ENCODE assay signal across 8 cellular contexts in genomic region chr2:65383571-65384488, GRCh38. TPM values are rescaled to one million over a fixed set of nuclear protein-coding genes. Genes with fewer than 3 reads are reported as not detected.
DNase-seq lines count a peak whose midpoint lies in the region; ATAC-seq and TF ChIP-seq lines count a peak whose summit lies in the region.

No MANE protein-coding gene starts in this region.

- H3K27me3 ChIP-seq in MM.1S (replicated peaks; ENCODE audit: insufficient read depth, low read length) (no peaks in the 10 kb centered on the region), lower lobe of right lung (ENCODE audit: low read depth) (no peaks in the 10 kb centered on the region), tibial artery (no peaks in the 10 kb centered on the region)
- no peaks in the 10 kb centered on the region for H3K27me3 ChIP-seq in effector memory CD4-positive, alpha-beta T cell (replicated peaks; ENCODE audit: control insufficient read depth, insufficient read depth, low read length, poor library complexity, severe bottlenecking)

- no peaks in the 10 kb centered on the region for H4K20me1 ChIP-seq in MM.1S (ENCODE audit: insufficient read depth, low read length)

- H3K4me2 ChIP-seq in MM.1S (ENCODE audit: low read depth, low read length) = peak overlapping the region; percentile 70

- peak; percentile 36 for DNase-seq in MM.1S
- DNase-seq in choroid plexus epithelial cell (ENCODE audit: low read depth) = peak; percentile 48
- DNase-seq in lower lobe of right lung = no peak
- no peak for DNase-seq in tibial artery
- DNase-seq in SKM-1 (lab: John Stamatoyannopoulos, UW; ENCODE audit: unreplicated experiment) = no peak
- no peak for DNase-seq in SW480 (ENCODE audit: low spot score)
- no peak for DNase-seq in effector memory CD4-positive, alpha-beta T cell

- intact Hi-C loops in lower lobe of right lung (cut with DNase I) (no loop called here), tibial artery (cut with DNase I; ENCODE audit: low total_unique reads) (no loop called here)

- no peak for ATAC-seq in lower lobe of right lung
- no peak for ATAC-seq in HG02763 (IDR thresholded peaks at IDR 0.05; ENCODE audit: unreplicated experiment)

- H3F3A ChIP-seq in MM.1S (ENCODE audit: insufficient read depth, low read length) = peaks cover 26% of the 10 kb centered on the region

- H3K4me3 ChIP-seq in MM.1S (ENCODE audit: low read length) (peak overlapping the region; percentile 23; the same call in 1 of the 2 replicates), choroid plexus epithelial cell (ENCODE audit: low read depth, low read length) (no peak overlapping the region), lower lobe of right lung (no peak overlapping the region), tibial artery (no peak overlapping the region)
- H3K4me3 ChIP-seq in effector memory CD4-positive, alpha-beta T cell (ENCODE audit: insufficient read depth, low read depth, low read length, poor library complexity, severe bottlenecking) = no peak overlapping the region

- H3K9me3 ChIP-seq in MM.1S (replicated peaks; ENCODE audit: insufficient read depth, low read length) (no peaks in the 10 kb centered on the region), lower lobe of right lung (no peaks in the 10 kb centered on the region), tibial artery (no peaks in the 10 kb centered on the region)
- H3K9me3 ChIP-seq in effector memory CD4-positive, alpha-beta T cell (ENCODE audit: control insufficient read depth, low read length) = no peaks in the 10 kb centered on the region

- H3K9ac ChIP-seq in MM.1S (ENCODE audit: low read length) = peak overlapping the region; percentile 62

- peak overlapping the region; percentile 93 for H3K27ac ChIP-seq in MM.1S (ENCODE audit: low read length)
- peak overlapping the region; percentile 82 for H3K27ac ChIP-seq in lower lobe of right lung
- peak overlapping the region; percentile 41 to 50 for H3K27ac ChIP-seq in tibial artery
- H3K27ac ChIP-seq in effector memory CD4-positive, alpha-beta T cell (ENCODE audit: insufficient read depth, low read length, poor library complexity, severe bottlenecking) = no peak overlapping the region

- H3K4me1 ChIP-seq in MM.1S (ENCODE audit: low read length) = peaks cover 57% of the 10 kb centered on the region
- peaks cover 63% of the 10 kb centered on the region for H3K4me1 ChIP-seq in lower lobe of right lung
- peaks cover 0 to 38% (median 24%) of the 10 kb centered on the region in 4 donors for H3K4me1 ChIP-seq in tibial artery
- peaks cover 17% of the 10 kb centered on the region for H3K4me1 ChIP-seq in effector memory CD4-positive, alpha-beta T cell (ENCODE audit: control insufficient read depth, insufficient read depth, low read length, poor library complexity, severe bottlenecking)

- no peaks in the 10 kb centered on the region for H3K9me2 ChIP-seq in MM.1S (replicated peaks; ENCODE audit: insufficient read depth, low read length)

- H3K36me3 ChIP-seq in MM.1S (replicated peaks; ENCODE audit: insufficient read depth, low read length) = no peaks in the 10 kb centered on the region
- no peaks in the 10 kb centered on the region for H3K36me3 ChIP-seq in lower lobe of right lung
- H3K36me3 ChIP-seq in tibial artery = no peaks in the 10 kb centered on the region
- no peaks in the 10 kb centered on the region for H3K36me3 ChIP-seq in effector memory CD4-positive, alpha-beta T cell (ENCODE audit: control insufficient read depth, insufficient read depth, low read length)

- no peak overlapping the region for H2AFZ ChIP-seq in MM.1S (ENCODE audit: low read length)

- TF ChIP-seq CTCF in MM.1S (IDR thresholded peaks at IDR 0.05; ENCODE audit: low read length) (no peak), choroid plexus epithelial cell (conservative IDR thresholded peaks at IDR 0.05; ENCODE audit: low read depth, low read length) (no peak), lower lobe of right lung (IDR thresholded peaks at IDR 0.05) (no peak), tibial artery (IDR thresholded peaks at IDR 0.05) (no peak)

- peaks cover 88% of the 10 kb centered on the region for H3K79me2 ChIP-seq in MM.1S (ENCODE audit: low read length)

RNA-seq across cellular contexts. Expression of gene SPRED2, which starts 48.6 kb away (rescaled TPM):
- total RNA-seq in lower lobe of right lung = 43.9 TPM

Comparison
In these comparisons a context has a peak if more than half of its experiments do, and no peak if none do; other contexts are left out.
1. DNase-seq: peak in MM.1S (single experiment) and choroid plexus epithelial cell (single experiment); none in lower lobe of right lung (single experiment), tibial artery (0 of 2), SKM-1 (single experiment), SW480 (single experiment) and effector memory CD4-positive, alpha-beta T cell (0 of 3).